Comparison of ENCODE assay signal across 10 cellular contexts in genomic region chr3:160697628-160698382, GRCh38. TPM values are rescaled to one million over a fixed set of nuclear protein-coding genes. Genes with fewer than 3 reads are reported as not detected.
DNase-seq lines count a peak whose midpoint lies in the region; ATAC-seq lines count a peak whose summit lies in the region.
"Had no signal": no experiment of that assay in that cellular context is flagged by ENCODE, and none has a peak within 500 bp of the region (broad histone marks: within the 10 kb centered on the region; RNA-seq: fewer than 3 reads in every experiment).

No MANE protein-coding gene starts in this region.

- peak; percentile 56 for ATAC-seq in Right ventricle myocardium superior (ENCODE audit: poor library complexity)
- ATAC-seq in Right ventricle myocardium inferior, result no peak
- peak; percentile 64 for ATAC-seq in HG03280 (IDR thresholded peaks at IDR 0.05; ENCODE audit: unreplicated experiment)
- peak; percentile 40 for ATAC-seq in stimulated activated naive CD8-positive, alpha-beta T cell treated with anti-CD3 and anti-CD28 coated beads, Interleukin-15, Interleukin-2, amounts not matched to agents 100 U/mL and 50 U/mL, for 24 hours
- no peak for ATAC-seq in GM21423 (IDR thresholded peaks at IDR 0.05; ENCODE audit: unreplicated experiment)
- ATAC-seq in HG03135 (IDR thresholded peaks at IDR 0.05; ENCODE audit: unreplicated experiment), result no peak

- intact Hi-C loops in Right ventricle myocardium superior (cut with DNase I), result no loop called here
- intact Hi-C loops in Right ventricle myocardium inferior (cut with DNase I), result no loop called here

- no peak for DNase-seq in Right ventricle myocardium superior
- no peak for DNase-seq in Right ventricle myocardium inferior (ENCODE audit: missing footprints)
- DNase-seq in amniotic epithelial cell (ENCODE audit: low read depth), result peak; percentile 82
- no peak for DNase-seq in stimulated activated naive CD8-positive, alpha-beta T cell treated with anti-CD3 and anti-CD28 coated beads, Interleukin-15, Interleukin-2, amounts not matched to agents 100 U/mL and 50 U/mL, for 24 hours
- DNase-seq in dedifferentiated amniotic fluid mesenchymal stem cell (ENCODE audit: extremely low spot score), result no peak
- DNase-seq: CD4-positive, CD25-positive, alpha-beta regulatory T cell; NCI-H2107 had no signal

RNA-seq across cellular contexts. Expression of gene ARL14, which starts 20.8 kb away (rescaled TPM):
- total RNA-seq in Right ventricle myocardium superior (not detected), Right ventricle myocardium inferior (not detected)
- total RNA-seq: CD4-positive, CD25-positive, alpha-beta regulatory T cell had no signal

RNA-seq across cellular contexts. Expression of gene PPM1L, which starts 58.2 kb away (rescaled TPM):
- 62.3 TPM for total RNA-seq in Right ventricle myocardium superior
- total RNA-seq in Right ventricle myocardium inferior, result 63.9 TPM

Comparison
In these comparisons a context has a peak if more than half of its experiments do, and no peak if none do; other contexts are left out.
1. ATAC-seq: peak in Right ventricle myocardium superior (single experiment), HG03280 (single experiment) and stimulated activated naive CD8-positive, alpha-beta T cell treated with anti-CD3 and anti-CD28 coated beads, Interleukin-15, Interleukin-2, amounts not matched to agents 100 U/mL and 50 U/mL, for 24 hours (single experiment); none in Right ventricle myocardium inferior (single experiment), GM21423 (single experiment) and HG03135 (single experiment).